ENCODE assay signal across 8 cellular contexts in the genomic region with DNA sequence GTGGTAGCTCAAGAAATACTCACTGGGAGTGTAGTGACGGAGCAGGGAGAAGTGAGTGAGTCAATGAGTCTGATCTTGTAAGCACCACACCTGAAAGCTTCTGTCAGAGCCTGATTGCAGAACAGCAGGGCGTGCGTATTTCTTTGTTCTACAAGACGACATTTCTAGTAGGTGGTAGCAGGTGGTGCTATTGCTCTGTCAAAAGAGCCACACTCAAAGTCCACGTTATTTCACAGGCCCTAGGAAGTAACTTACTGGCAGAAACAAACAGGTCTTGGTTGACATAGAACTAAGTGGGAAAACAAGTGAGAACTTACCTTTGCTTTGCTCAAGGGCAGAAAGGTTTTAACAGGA. TPM values are rescaled to one million over a fixed set of nuclear protein-coding genes. Genes with fewer than 3 reads are reported as not detected.
DNase-seq lines count a peak whose midpoint lies in the region; ATAC-seq, FAIRE-seq and TF ChIP-seq lines count a peak whose summit lies in the region.
"Had no signal": no experiment of that assay in that cellular context is flagged by ENCODE, and none has a peak within 500 bp of the region (broad histone marks: within the 10 kb centered on the region; RNA-seq: fewer than 3 reads in every experiment).

No MANE protein-coding gene starts in this region.

- H3K36me3 ChIP-seq in K562 (ENCODE audit: control insufficient read depth, insufficient read depth, low read length) (no peaks in the 10 kb centered on the region), lower lobe of right lung (no peaks in the 10 kb centered on the region)

- H3K27ac ChIP-seq in K562 (ENCODE audit: extremely low read depth, low read depth, low read length) (peak overlapping the region; percentile 45; the same call in 1 of the 3 replicates), lower lobe of right lung (no peak overlapping the region)

- H4K20me1 ChIP-seq in K562 (replicated peaks; ENCODE audit: control insufficient read depth, insufficient read depth, low read length) = no peaks in the 10 kb centered on the region

- peak; percentile 89 for ATAC-seq in K562
- peak; percentile 22 to 29 for ATAC-seq in lower lobe of right lung

- TF ChIP-seq RAD21 in K562 (CRISPR knock-in tag; conservative IDR thresholded peaks at IDR 0.05 in 1 of 2, IDR thresholded peaks at IDR 0.05 in 1 of 2) = peak; percentile 75 to 89

- H3K9me1 ChIP-seq in K562 (ENCODE audit: control insufficient read depth, insufficient read depth, low read length) = no peaks in the 10 kb centered on the region

- no peaks in the 10 kb centered on the region for H3K79me2 ChIP-seq in K562 (ENCODE audit: control insufficient read depth, insufficient read depth, low read length)

- peak overlapping the region in 1 of 2 experiments; percentile 15; a peak in 1 of 4 replicates for H3K9ac ChIP-seq in K562 (ENCODE audit: insufficient read depth in 1 of 2, low read depth in 2 of 2, low read length in 2 of 2)

- intact Hi-C loops in K562 (cut with micrococcal nuclease) (loop anchor here (1.0 to 5.0 kb wide), 8 partner anchors 47 to 972 kb away; a partner anchor contains a TSS), lower lobe of right lung (cut with DNase I) (no loop called here)

- no peak overlapping the region for H3K4me3 ChIP-seq in K562
- H3K4me3 ChIP-seq in lower lobe of right lung = no peak overlapping the region

- DNase-seq in NCI-H146 (lab: John Stamatoyannopoulos, UW) = peak; percentile 84
- peak; percentile 75 to 89 (median 78) for DNase-seq in K562 (ENCODE audit: extremely low read depth in 1 of 4, low spot score in 3 of 4)
- no peak for DNase-seq in lower lobe of right lung
- no peak for DNase-seq in ACHN
- no peak for DNase-seq in middle frontal gyrus (ENCODE audit: extremely low spot score, low spot score)
- no peak for DNase-seq in GM19240 (ENCODE audit: insufficient read length, low spot score)

- H3K9me3 ChIP-seq in K562 (replicated peaks; ENCODE audit: control insufficient read depth, insufficient read depth, low read depth, low read length) = no peaks in the 10 kb centered on the region
- H3K9me3 ChIP-seq in lower lobe of right lung = no peaks in the 10 kb centered on the region

- H3K27me3 ChIP-seq in K562 (ENCODE audit: control insufficient read depth in 2 of 2, insufficient read depth in 2 of 2, low read length in 2 of 2) = no peaks in the 10 kb centered on the region
- H3K27me3 ChIP-seq in lower lobe of right lung (ENCODE audit: low read depth) = no peaks in the 10 kb centered on the region

- no TSS peak for BruUV-seq in K562 (replicated peaks; lab: Mats Ljungman, UMichigan)

- peak; percentile 67 for TF ChIP-seq EP300 in K562 (IDR thresholded peaks at IDR 0.05; ENCODE audit: low read length)

- peak overlapping the region; percentile 42 for H2AFZ ChIP-seq in K562 (ENCODE audit: low read depth, low read length)

- peak; percentile 94 for FAIRE-seq in K562 (lab: Jason Lieb, UNC)
- FAIRE-seq: frontal cortex had no signal

- in situ Hi-C loops in K562 (cut with MboI) (loop anchor here (25.0 kb wide), 1 partner anchor 912 kb away; no protein-coding TSS in a partner anchor), ACHN (cut with HindIII; ENCODE audit: low pct_ligation_motif_present, low pct_unique_long_range_greater_than_20kb, low sequenced_read_pairs) (no loop called here)

- H3K4me1 ChIP-seq in K562 (replicated peaks in 1 of 2; ENCODE audit: control insufficient read depth in 2 of 2, insufficient read depth in 2 of 2, low read length in 2 of 2) (peaks cover 16 to 24% of the 10 kb centered on the region in 2 experiments), lower lobe of right lung (no peaks in the 10 kb centered on the region)

- POLR2A ChIA-PET in K562 (lab: Yijun Ruan, JAX) = interaction anchor here (0.9 to 1.8 kb wide), 4 partner anchors 10 to 50 kb away, joined by 3 to 7 read pairs (median 3); no protein-coding TSS in a partner anchor

- CTCF ChIA-PET in K562 (lab: Yijun Ruan, JAX; ENCODE audit: low intra/inter-chr PET ratio) = interaction anchor here (0.6 to 1.3 kb wide), 5 partner anchors 270 to 912 kb away, joined by 3 to 5 read pairs (median 3); no protein-coding TSS in a partner anchor

- 0% methylated on average over 5 of the region's 5 CpGs for WGBS in K562 (ENCODE audit: insufficient coverage, low coverage, missing lambda C conversion rate)

- TF ChIP-seq CTCF in GM12873 (IDR thresholded peaks at IDR 0.05; ENCODE audit: insufficient read depth, low read depth, low read length, missing control alignments) (peak; percentile 26), K562 (IDR thresholded peaks at IDR 0.05 in 2 of 3, conservative IDR thresholded peaks at IDR 0.05 in 1 of 3; ENCODE audit: insufficient read depth in 2 of 3, low read depth in 1 of 3, low read length in 3 of 3) (peak; percentile 67 to 76 (median 74)), lower lobe of right lung (IDR thresholded peaks at IDR 0.05) (no peak)

- peak overlapping the region; percentile 23 for H3K4me2 ChIP-seq in K562 (ENCODE audit: insufficient read depth, low read length)

- TF ChIP-seq POLR2A in K562 (conservative IDR thresholded peaks at IDR 0.05) = no peak

TF ChIP-seq in K562, 482 proteins besides CTCF, POLR2A, EP300 and RAD21 (continues in another document):
- TF ChIP-seq CBFA2T3 (IDR thresholded peaks at IDR 0.05) = peak; percentile 73
- TF ChIP-seq RB1 (IDR thresholded peaks at IDR 0.05; ENCODE audit: low read depth) = peak; percentile 58; the same call in 1 of the 2 replicates
- TF ChIP-seq NFE2 (IDR thresholded peaks at IDR 0.05; ENCODE audit: low read depth) = 0 out of 2 replicates have a peak, but pooled peaks have one; percentile 25
- TF ChIP-seq RCOR1 (IDR thresholded peaks at IDR 0.05; ENCODE audit: borderline replicate concordance in 1 of 2, low read depth in 2 of 2, low read length in 2 of 2) = 0 out of 4 replicates have a peak, but pooled peaks of 1 of the 2 experiments have one; percentile 19
- TF ChIP-seq ETV5 (CRISPR knock-in tag; IDR thresholded peaks at IDR 0.05; ENCODE audit: low read depth) = peak; percentile 7; the same call in 1 of the 2 replicates
- 0 out of 2 replicates have a peak, but pooled peaks have one; percentile 4 for TF ChIP-seq GABPA (tag; conservative IDR thresholded peaks at IDR 0.05; ENCODE audit: low read depth)
- peak; percentile 59 for TF ChIP-seq TAL1 (IDR thresholded peaks at IDR 0.05)
- peak in 1 of 2 experiments; percentile 63; a peak in 2 of 3 replicates for TF ChIP-seq CBX3 (IDR thresholded peaks at IDR 0.05; ENCODE audit: borderline replicate concordance in 1 of 2, low read length in 2 of 2)
- peak; percentile 54 for TF ChIP-seq ZEB2 (IDR thresholded peaks at IDR 0.05)
- TF ChIP-seq, protein P1, sequence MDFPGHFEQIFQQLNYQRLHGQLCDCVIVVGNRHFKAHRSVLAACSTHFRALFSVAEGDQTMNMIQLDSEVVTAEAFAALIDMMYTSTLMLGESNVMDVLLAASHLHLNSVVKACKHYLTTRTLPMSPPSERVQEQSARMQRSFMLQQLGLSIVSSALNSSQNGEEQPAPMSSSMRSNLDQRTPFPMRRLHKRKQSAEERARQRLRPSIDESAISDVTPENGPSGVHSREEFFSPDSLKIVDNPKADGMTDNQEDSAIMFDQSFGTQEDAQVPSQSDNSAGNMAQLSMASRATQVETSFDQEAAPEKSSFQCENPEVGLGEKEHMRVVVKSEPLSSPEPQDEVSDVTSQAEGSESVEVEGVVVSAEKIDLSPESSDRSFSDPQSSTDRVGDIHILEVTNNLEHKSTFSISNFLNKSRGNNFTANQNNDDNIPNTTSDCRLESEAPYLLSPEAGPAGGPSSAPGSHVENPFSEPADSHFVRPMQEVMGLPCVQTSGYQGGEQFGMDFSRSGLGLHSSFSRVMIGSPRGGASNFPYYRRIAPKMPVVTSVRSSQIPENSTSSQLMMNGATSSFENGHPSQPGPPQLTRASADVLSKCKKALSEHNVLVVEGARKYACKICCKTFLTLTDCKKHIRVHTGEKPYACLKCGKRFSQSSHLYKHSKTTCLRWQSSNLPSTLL (IDR thresholded peaks at IDR 0.05) = no peak
- peak; percentile 66 for TF ChIP-seq CREB1 (IDR thresholded peaks at IDR 0.05)
- no peak for TF ChIP-seq CREB1 (CRISPR knock-in tag; IDR thresholded peaks at IDR 0.05)
- TF ChIP-seq FOXK2 (conservative IDR thresholded peaks at IDR 0.05 in 1 of 2, IDR thresholded peaks at IDR 0.05 in 1 of 2; ENCODE audit: low read depth in 2 of 2) = peak in 1 of 2 experiments; percentile 26; a peak in 1 of 4 replicates
- TF ChIP-seq U2AF2 (optimal IDR thresholded peaks at IDR 0.05; ENCODE audit: low read depth, low read length) = no peak
- TF ChIP-seq TEAD4 (IDR thresholded peaks at IDR 0.05; ENCODE audit: low read length) = peak; percentile 80
- no peak for TF ChIP-seq TEAD4 (CRISPR knock-in tag; IDR thresholded peaks at IDR 0.05; ENCODE audit: borderline replicate concordance)
- peak; percentile 62 for TF ChIP-seq CREM (IDR thresholded peaks at IDR 0.05; ENCODE audit: low read depth)
- TF ChIP-seq ZNF224 (CRISPR knock-in tag; IDR thresholded peaks at IDR 0.05) = no peak
- TF ChIP-seq ARID2 (IDR thresholded peaks at IDR 0.05) = peak; percentile 20; the same call in 1 of the 2 replicates
- TF ChIP-seq TRIM24 (IDR thresholded peaks at IDR 0.05) = peak in 1 of 2 experiments; percentile 32; a peak in 1 of 4 replicates
- TF ChIP-seq TCF3 (CRISPR knock-in tag; IDR thresholded peaks at IDR 0.05) = peak; percentile 75
- 0 out of 2 replicates have a peak, but pooled peaks have one; percentile 29 for TF ChIP-seq ZNF384 (IDR thresholded peaks at IDR 0.05; ENCODE audit: low read depth, low read length)

RNA-seq across cellular contexts. Expression of a gene that starts 46.4 kb away (rescaled TPM):
- 3.2 TPM in 2 replicates for total RNA-seq in K562 (2011; cell fraction: chromatin; rRNA removed; ENCODE audit: low replicate concordance)
- 1.4 and 2.3 TPM in 2 replicates for total RNA-seq in K562 (2011; cell fraction: nucleolus; rRNA removed)
- total RNA-seq in K562 (2011; cell fraction: nucleoplasm; rRNA removed) = 2.4 and 3.0 TPM in 2 replicates
- total RNA-seq in K562 (2014; rRNA removed) (0.37 and 1.9 TPM in 2 replicates), K562 (2014; rRNA removed; fragmentation: Illumina TruSeq; extraction: Trizol) (0.25 and 0.54 TPM in 2 replicates), K562 (2015; rRNA removed; fragmentation: Illumina TruSeq; extraction: Trizol) (0.15 and 0.29 TPM in 2 replicates), K562 (2021) (1.00 and 1.0 TPM in 2 replicates), lower lobe of right lung (86.6 TPM)
- polyA plus RNA-seq in K562 (2011; rRNA removed) (0.91 and 1.1 TPM in 2 replicates), K562 (2014; fragmentation: Illumina TruSeq; extraction: Trizol) (0.36 and 0.55 TPM in 2 replicates), K562 (2014; fragmentation: Nextera tagmentation; extraction: Ambion mirVana) (under 1 TPM in 1 of 2 experiments, not detected in 1; 0.18 TPM), K562 (2014; rRNA removed) (0.36 and 0.81 TPM in 2 replicates)
- 0.66 and 1.4 TPM in 2 replicates for polyA plus RNA-seq in K562 (2011; cell fraction: cytosol; rRNA removed)
- 1.5 and 1.9 TPM in 2 replicates for polyA plus RNA-seq in K562 (2011; cell fraction: nucleus; rRNA removed)
- polyA plus RNA-seq in K562 (2012) = 0.30 and 0.32 TPM in 2 replicates
- 1.1 and 2.4 TPM in 2 replicates for polyA minus RNA-seq in K562 (2011; rRNA and poly(A)+ RNA removed)
- polyA minus RNA-seq in K562 (2011; cell fraction: cytosol; rRNA and poly(A)+ RNA removed) = 0.67 and 1.3 TPM in 2 replicates
- 1.8 and 3.6 TPM in 2 replicates for polyA minus RNA-seq in K562 (2011; cell fraction: nucleus; rRNA and poly(A)+ RNA removed)

Comparison
In these comparisons a context has a peak if more than half of its experiments do, and no peak if none do; other contexts are left out.
1. DNase-seq: peak in NCI-H146 (single experiment) and K562 (4 of 4); none in lower lobe of right lung (single experiment), ACHN (single experiment), middle frontal gyrus (single experiment) and GM19240 (single experiment).
2. RNA of a gene that starts 46.4 kb away (total RNA-seq): 86.6 TPM in lower lobe of right lung (single experiment); 0.15 to 3.2 TPM in K562; every median in the first group is over 10 times any median in the second.